In genomic region chr5:128920345-128921215, GRCh38 we compare ENCODE assay signal across 15 cellular contexts. TPM values are rescaled to one million over a fixed set of nuclear protein-coding genes. Genes with fewer than 3 reads are reported as not detected.
DNase-seq lines count a peak whose midpoint lies in the region; ATAC-seq, FAIRE-seq and TF ChIP-seq lines count a peak whose summit lies in the region.
"Had no signal": no experiment of that assay in that cellular context is flagged by ENCODE, and none has a peak within 500 bp of the region (broad histone marks: within the 10 kb centered on the region; RNA-seq: fewer than 3 reads in every experiment).

No MANE protein-coding gene starts in this region.

- H3K36me3 Mint-ChIP-seq in Calu3 (ENCODE audit: insufficient read depth, unreplicated experiment) = no peaks in the 10 kb centered on the region
- H3K36me3 Mint-ChIP-seq in nephron progenitor cell (ENCODE audit: low read depth) = no peaks in the 10 kb centered on the region

- no peak for ATAC-seq in left lobe of liver

- H3K4me1 ChIP-seq in BE2C = no peaks in the 10 kb centered on the region; the same call in none of the 2 replicates

- intact Hi-C loops in Calu3 (cut with micrococcal nuclease; ENCODE audit: unreplicated experiment) = no loop called here

- no peak for TF ChIP-seq CTCF in Calu3 (IDR thresholded peaks at IDR 0.05; ENCODE audit: unreplicated experiment)
- TF ChIP-seq CTCF in epithelial cell of esophagus (IDR thresholded peaks at IDR 0.05; ENCODE audit: insufficient read depth, low read depth, low read length, missing control alignments) = no peak
- TF ChIP-seq CTCF in BE2C (IDR thresholded peaks at IDR 0.05; ENCODE audit: low read depth, low read length) = no peak
- TF ChIP-seq CTCF in nephron progenitor cell (IDR thresholded peaks at IDR 0.05) = no peak

- no peaks in the 10 kb centered on the region for H3K4me1 Mint-ChIP-seq in Calu3 (ENCODE audit: low read depth, unreplicated experiment)
- no peaks in the 10 kb centered on the region for H3K4me1 Mint-ChIP-seq in nephron progenitor cell
- H3K4me1 Mint-ChIP-seq: activated CD4-positive, alpha-beta memory T cell treated with anti-CD3 and anti-CD28 coated beads, Interleukin-2, amount 10 ng/mL, durations not matched to agents 7 days and 5 days had no signal

- H3K4me3 Mint-ChIP-seq in Calu3 (ENCODE audit: low read depth, unreplicated experiment) (no peak overlapping the region), nephron progenitor cell (no peak overlapping the region)
- H3K4me3 Mint-ChIP-seq: activated CD4-positive, alpha-beta memory T cell treated with anti-CD3 and anti-CD28 coated beads, Interleukin-2, amount 10 ng/mL, durations not matched to agents 7 days and 5 days had no signal

- H3K9me3 Mint-ChIP-seq in Calu3 (ENCODE audit: low read depth, unreplicated experiment) = no peaks in the 10 kb centered on the region
- no peaks in the 10 kb centered on the region for H3K9me3 Mint-ChIP-seq in nephron progenitor cell
- H3K9me3 Mint-ChIP-seq: activated CD4-positive, alpha-beta memory T cell treated with anti-CD3 and anti-CD28 coated beads, Interleukin-2, amount 10 ng/mL, durations not matched to agents 7 days and 5 days had no signal

- no peaks in the 10 kb centered on the region for H3K9me3 ChIP-seq in BE2C
- H3K9me3 ChIP-seq: neutrophil had no signal

- H3K4me3 ChIP-seq in epithelial cell of esophagus (ENCODE audit: low read length) (no peak overlapping the region), BE2C (ENCODE audit: low read depth, low read length) (no peak overlapping the region)

- no peaks in the 10 kb centered on the region for H3K27me3 ChIP-seq in BE2C
- H3K27me3 ChIP-seq: neutrophil had no signal

- H3K36me3 ChIP-seq in BE2C = no peaks in the 10 kb centered on the region
- H3K36me3 ChIP-seq: neutrophil had no signal

- BruUV-seq in Calu3 (replicated peaks; lab: Mats Ljungman, UMichigan) = no TSS peak

- peak; percentile 7 for DNase-seq in Calu3
- DNase-seq in OCI-M1 (lab: John Stamatoyannopoulos, UW) = peak; percentile 57
- peak; percentile 87 for DNase-seq in epithelial cell of esophagus (ENCODE audit: low read depth)
- no peak for DNase-seq in BE2C
- DNase-seq in C1 segment of cervical spinal cord (lab: John Stamatoyannopoulos, UW) = no peak
- no peak for DNase-seq in left lobe of liver (ENCODE audit: low spot score)
- DNase-seq in nephron progenitor cell = no peak
- DNase-seq: activated CD4-positive, alpha-beta memory T cell treated with anti-CD3 and anti-CD28 coated beads, Interleukin-2, amount 10 ng/mL, durations not matched to agents 7 days and 5 days; activated gamma-delta T cell; DMS79 had no signal

- H3K27ac Mint-ChIP-seq in Calu3 (ENCODE audit: unreplicated experiment) (peak overlapping the region; percentile 51), nephron progenitor cell (no peak overlapping the region)
- H3K27ac Mint-ChIP-seq: activated CD4-positive, alpha-beta memory T cell treated with anti-CD3 and anti-CD28 coated beads, Interleukin-2, amount 10 ng/mL, durations not matched to agents 7 days and 5 days had no signal

- peak; percentile 88 for FAIRE-seq in islet of Langerhans (lab: Jason Lieb, UNC)
- FAIRE-seq: GM19239, H1 had no signal

- no peaks in the 10 kb centered on the region for H3K27me3 Mint-ChIP-seq in Calu3 (ENCODE audit: unreplicated experiment)
- H3K27me3 Mint-ChIP-seq in nephron progenitor cell (ENCODE audit: low read depth, poor library complexity) = no peaks in the 10 kb centered on the region
- H3K27me3 Mint-ChIP-seq: activated CD4-positive, alpha-beta memory T cell treated with anti-CD3 and anti-CD28 coated beads, Interleukin-2, amount 10 ng/mL, durations not matched to agents 7 days and 5 days had no signal

- CTCF ChIA-PET in Calu3 (lab: Charles Lee) = no interaction called here

RNA-seq across cellular contexts. Expression of gene SLC27A6, which starts 44.7 kb away (rescaled TPM):
- total RNA-seq in Calu3 (2022) (not detected in 2 replicates), left lobe of liver (0.10 TPM)
- 35.1 TPM for polyA plus RNA-seq in BE2C (2012; ENCODE audit: insufficient read depth, insufficient read length, low read depth)
- total RNA-seq: activated CD4-positive, alpha-beta memory T cell treated with anti-CD3 and anti-CD28 coated beads, Interleukin-2, amount 10 ng/mL, durations not matched to agents 7 days and 5 days had no signal
- polyA plus RNA-seq: liver had no signal

Comparison
In these comparisons a context has a peak if more than half of its experiments do, and no peak if none do; other contexts are left out.
1. DNase-seq: peak in Calu3 (single experiment), OCI-M1 (single experiment) and epithelial cell of esophagus (single experiment); none in BE2C (single experiment), C1 segment of cervical spinal cord (0 of 14), left lobe of liver (single experiment) and nephron progenitor cell (single experiment).